Comparison of ENCODE assay signal across 8 cellular contexts in the genomic region with DNA sequence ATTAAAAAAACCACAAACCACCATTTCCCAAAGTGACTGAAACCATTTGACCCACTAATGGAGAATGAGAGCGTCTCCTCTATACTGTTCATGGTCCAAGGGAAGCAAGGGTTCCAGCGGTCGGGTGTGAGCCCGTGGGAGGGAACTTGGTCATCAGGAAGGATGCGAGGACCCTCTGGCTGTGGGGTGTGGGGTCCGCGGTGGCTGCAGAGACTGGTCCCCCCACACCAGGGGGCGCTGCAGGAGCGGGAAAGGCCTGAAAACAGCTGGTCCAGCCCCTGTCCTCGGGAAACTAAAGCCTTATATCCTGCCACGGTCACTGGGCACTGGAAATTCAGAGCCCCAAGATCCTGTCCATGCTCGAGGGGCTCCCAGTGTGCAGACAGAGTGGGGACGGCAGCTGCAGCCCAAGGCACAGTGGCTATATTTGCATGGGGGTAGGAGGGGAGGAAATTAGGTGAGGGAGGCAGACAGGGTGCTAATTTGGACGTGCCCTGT. TPM values are rescaled to one million over a fixed set of nuclear protein-coding genes. Genes with fewer than 3 reads are reported as not detected.
DNase-seq lines count a peak whose midpoint lies in the region; ATAC-seq and TF ChIP-seq lines count a peak whose summit lies in the region.

No MANE protein-coding gene starts in this region.

- no peak overlapping the region for H3K18ac ChIP-seq in trophoblast cell (ENCODE audit: low read length)

- H3K4me3 Mint-ChIP-seq in type B pancreatic cell = peak overlapping the region; percentile 68

- no peak overlapping the region for H3K4me2 ChIP-seq in trophoblast cell (ENCODE audit: low read length)

- H3K36me3 Mint-ChIP-seq in type B pancreatic cell = peaks cover 5% of the 10 kb centered on the region

- no peak for ATAC-seq in GM21528 (IDR thresholded peaks at IDR 0.05; ENCODE audit: low FRiP score, unreplicated experiment)

- peak overlapping the region; percentile 52 for H3K27ac Mint-ChIP-seq in type B pancreatic cell

- H3K27ac ChIP-seq in trophoblast cell (ENCODE audit: low read depth, low read length) = no peak overlapping the region

- H3K4me3 ChIP-seq in MG63 = no peak overlapping the region
- H3K4me3 ChIP-seq in trophoblast cell (ENCODE audit: low read depth, low read length) = no peak overlapping the region

- no peak overlapping the region for H3K23ac ChIP-seq in trophoblast cell (ENCODE audit: low read length)

- peaks cover 21% of the 10 kb centered on the region for H3K4me1 Mint-ChIP-seq in type B pancreatic cell (ENCODE audit: unreplicated experiment)

- H3K27me3 ChIP-seq in MG63 (no peaks in the 10 kb centered on the region), trophoblast cell (ENCODE audit: insufficient read depth, low read length) (no peaks in the 10 kb centered on the region)

- H2BK120ac ChIP-seq in trophoblast cell (ENCODE audit: insufficient read depth, low read length, poor library complexity) = no peak overlapping the region

- no peak overlapping the region for H3K9ac ChIP-seq in trophoblast cell (ENCODE audit: low read length)

- no peak overlapping the region for H4K91ac ChIP-seq in trophoblast cell (ENCODE audit: low read depth, low read length)

- no peak overlapping the region for H2BK5ac ChIP-seq in trophoblast cell (ENCODE audit: low read depth, low read length, poor library complexity)

- WGBS in trophoblast cell (ENCODE audit: extremely low coverage, insufficient coverage, insufficient read length) = no CpG with 5 or more reads among the region's 14 CpGs

- H3K9me3 Mint-ChIP-seq in type B pancreatic cell = no peaks in the 10 kb centered on the region

- H3K4me1 ChIP-seq in trophoblast cell (ENCODE audit: control insufficient read depth in 1 of 2, insufficient read depth in 2 of 2, low read length in 2 of 2) = peaks cover 0 to 5% of the 10 kb centered on the region in 2 experiments

- no peak overlapping the region for H2AK5ac ChIP-seq in trophoblast cell (ENCODE audit: low read length)

- H3K79me2 ChIP-seq in trophoblast cell (ENCODE audit: control insufficient read depth, insufficient read depth, low read length, poor library complexity) = peaks cover 7% of the 10 kb centered on the region

- DNase-seq in G401 (ENCODE audit: low spot score) = peak; percentile 57
- peak; percentile 62 for DNase-seq in MG63
- DNase-seq in SKM-1 treated with dmso at 0.1 percent for 144 hours (lab: John Stamatoyannopoulos, UW; ENCODE audit: unreplicated experiment) = peak; percentile 67
- DNase-seq in activated naive CD4-positive, alpha-beta T cell treated with anti-CD3 and anti-CD28 coated beads, Interleukin-2, amount 50 U/mL, for 16 hours = peak; percentile 82
- DNase-seq in globus pallidus (ENCODE audit: low spot score) = peak; percentile 82
- DNase-seq in trophoblast cell = peak; percentile 60 to 85
- DNase-seq in type B pancreatic cell (ENCODE audit: extremely low spot score, unreplicated experiment) = peak; percentile 94

- in situ Hi-C loops in G401 (cut with HindIII; ENCODE audit: low sequenced_read_pairs) = no loop called here

- H3K9me3 ChIP-seq in MG63 = no peaks in the 10 kb centered on the region
- H3K9me3 ChIP-seq in trophoblast cell (ENCODE audit: insufficient read depth, low read depth, low read length) = peaks cover 2% of the 10 kb centered on the region

- H3K36me3 ChIP-seq in MG63 (no peaks in the 10 kb centered on the region), trophoblast cell (ENCODE audit: control insufficient read depth in 1 of 2, insufficient read depth in 2 of 2, low read length in 2 of 2) (no peaks in the 10 kb centered on the region)

- H2BK12ac ChIP-seq in trophoblast cell (ENCODE audit: low read length) = no peak overlapping the region

- no peak overlapping the region for H4K12ac ChIP-seq in trophoblast cell (ENCODE audit: low read depth, low read length)

- H3K14ac ChIP-seq in trophoblast cell (ENCODE audit: low read length) = no peak overlapping the region

- peak; percentile 97 for TF ChIP-seq CTCF in type B pancreatic cell (conservative IDR thresholded peaks at IDR 0.05)

- no peak overlapping the region for H4K8ac ChIP-seq in trophoblast cell (ENCODE audit: low read depth, low read length)

- no peak overlapping the region for H3K4ac ChIP-seq in trophoblast cell (ENCODE audit: low read depth, low read length)

- peaks cover 2% of the 10 kb centered on the region for H3K27me3 Mint-ChIP-seq in type B pancreatic cell

- peaks cover 7% of the 10 kb centered on the region for H3K79me1 ChIP-seq in trophoblast cell (ENCODE audit: low read length)

- no peak overlapping the region for H2AFZ ChIP-seq in trophoblast cell (ENCODE audit: insufficient read depth, low read length, poor library complexity)

RNA-seq across cellular contexts. Expression of a gene that starts 4.3 kb away (rescaled TPM):
- total RNA-seq in G401 (2014; rRNA removed; shearing (Covaris generic)) = 31.7 and 38.6 TPM in 2 replicates
- 15.6 and 16.0 TPM in 2 replicates for total RNA-seq in MG63 (2014; rRNA removed; shearing (Covaris generic); ENCODE audit: low replicate concordance)
- polyA plus RNA-seq in trophoblast cell (2013) = 16.8 TPM in 2 replicates
- 19.1 and 21.4 TPM in 2 replicates for total RNA-seq in type B pancreatic cell (ENCODE audit: low replicate concordance)

RNA-seq across cellular contexts. Expression of a gene that starts 10.6 kb away (rescaled TPM):
- total RNA-seq in G401 (2014; rRNA removed; shearing (Covaris generic)) = 1.7 and 2.1 TPM in 2 replicates
- 22.8 and 36.4 TPM in 2 replicates for total RNA-seq in MG63 (2014; rRNA removed; shearing (Covaris generic); ENCODE audit: low replicate concordance)
- polyA plus RNA-seq in trophoblast cell (2013) = 41.1 and 42.0 TPM in 2 replicates
- total RNA-seq in type B pancreatic cell (ENCODE audit: low replicate concordance) = 61.3 and 73.0 TPM in 2 replicates

RNA-seq across cellular contexts. Expression of a gene that starts 26.6 kb away (rescaled TPM):
- total RNA-seq in G401 (2014; rRNA removed; shearing (Covaris generic)) = not detected in 2 replicates
- total RNA-seq in MG63 (2014; rRNA removed; shearing (Covaris generic); ENCODE audit: low replicate concordance) = not detected in 2 replicates
- 761 and 882 TPM in 2 replicates for polyA plus RNA-seq in trophoblast cell (2013)
- 58.9 and 80.8 TPM in 2 replicates for total RNA-seq in type B pancreatic cell (ENCODE audit: low replicate concordance)

Comparison
In these comparisons a context has a peak if more than half of its experiments do, and no peak if none do; other contexts are left out.
1. RNA of a gene that starts 26.6 kb away (total RNA-seq): 58.9 to 80.8 TPM in type B pancreatic cell; not detected in G401 and not detected in MG63; every median in the first group is over 10 times any median in the second.
2. Peak in every context shown above with its lines, with median percentiles within 50 percentile points of each other: DNase-seq.